ENCODE assay signal across 18 cellular contexts in genomic region chr11:27514558-27514957, GRCh38. TPM values are rescaled to one million over a fixed set of nuclear protein-coding genes. Genes with fewer than 3 reads are reported as not detected.
DNase-seq lines count a peak whose midpoint lies in the region; ATAC-seq, FAIRE-seq and TF ChIP-seq lines count a peak whose summit lies in the region.
"Had no signal": no experiment of that assay in that cellular context is flagged by ENCODE, and none has a peak within 500 bp of the region (broad histone marks: within the 10 kb centered on the region; RNA-seq: fewer than 3 reads in every experiment).

No MANE protein-coding gene starts in this region.

- H3K27ac Mint-ChIP-seq in MCF 10A (ENCODE audit: low read depth, unreplicated experiment) (no peak overlapping the region), T-helper 17 cell (no peak overlapping the region)
- H3K27ac Mint-ChIP-seq: nephron had no signal

- H3K27me3 Mint-ChIP-seq in MCF 10A (ENCODE audit: insufficient read depth, unreplicated experiment) (no peaks in the 10 kb centered on the region), T-helper 17 cell (peaks cover 18% of the 10 kb centered on the region)

- POLR2A ChIA-PET in MCF 10A (lab: Yijun Ruan, JAX) = no interaction called here

- WGBS in aorta, 2 donors = 5 to 6% methylated on average over 4 of the region's 4 CpGs

- intact Hi-C loops in MCF 10A (cut with micrococcal nuclease) = no loop called here
- intact Hi-C loops in breast epithelium (cut with DNase I; ENCODE audit: low total_unique reads) = no loop called here
- intact Hi-C loops in ascending aorta (cut with DNase I) = no loop called here
- intact Hi-C loops in left cardiac atrium (cut with DNase I) = no loop called here
- intact Hi-C loops in aorta (cut with DNase I) = no loop called here

- ATAC-seq in left cardiac atrium = peak; percentile 76 to 83
- peak; percentile 74 for ATAC-seq in aorta (ENCODE audit: low FRiP score)
- no peak for ATAC-seq in T-helper 17 cell
- ATAC-seq: A549, left colon had no signal

- H3K36me3 Mint-ChIP-seq in MCF 10A (ENCODE audit: insufficient read depth, unreplicated experiment) (no peaks in the 10 kb centered on the region), T-helper 17 cell (ENCODE audit: low read depth) (peaks cover 2% of the 10 kb centered on the region)

- TF ChIP-seq CTCF in MCF 10A (IDR thresholded peaks at IDR 0.05; ENCODE audit: unreplicated experiment) (no peak), breast epithelium (IDR thresholded peaks at IDR 0.05) (no peak), ascending aorta (IDR thresholded peaks at IDR 0.05) (no peak), D721Med (IDR thresholded peaks at IDR 0.05; ENCODE audit: insufficient read depth, missing control alignments) (no peak)

- H3K9me3 ChIP-seq in breast epithelium = no peaks in the 10 kb centered on the region
- H3K9me3 ChIP-seq in ascending aorta = peaks cover 0 to 7% of the 10 kb centered on the region in 2 donors
- H3K9me3 ChIP-seq in aorta (ENCODE audit: control insufficient read depth, low read length) = no peaks in the 10 kb centered on the region
- no peaks in the 10 kb centered on the region for H3K9me3 ChIP-seq in T-helper 17 cell (ENCODE audit: control insufficient read depth, low read length, poor library complexity, severe bottlenecking)
- H3K9me3 ChIP-seq: A549, SK-N-SH had no signal

- H3K27me3 ChIP-seq in breast epithelium (no peaks in the 10 kb centered on the region), ascending aorta (no peaks in the 10 kb centered on the region), aorta (ENCODE audit: control insufficient read depth in 1 of 2, insufficient read depth in 2 of 2, low read length in 1 of 2) (no peaks in the 10 kb centered on the region)
- H3K27me3 ChIP-seq: cardiac muscle cell had no signal

- H3K4me1 Mint-ChIP-seq in MCF 10A (ENCODE audit: insufficient read depth, unreplicated experiment) = peaks cover 5% of the 10 kb centered on the region
- H3K4me1 Mint-ChIP-seq in T-helper 17 cell = no peaks in the 10 kb centered on the region
- H3K4me1 Mint-ChIP-seq: nephron had no signal

- no peak for TF ChIP-seq POLR2A in breast epithelium (IDR thresholded peaks at IDR 0.05)

- no TSS peak for BruUV-seq in MCF 10A (replicated peaks; lab: Mats Ljungman, UMichigan)

- H3K4me3 ChIP-seq in breast epithelium = no peak overlapping the region
- peak overlapping the region in 1 of 2 donors; percentile 6 for H3K4me3 ChIP-seq in ascending aorta
- peak overlapping the region in 1 of 2 donors; percentile 18 for H3K4me3 ChIP-seq in aorta (ENCODE audit: low read length in 2 of 2)
- H3K4me3 ChIP-seq: A549, cardiac muscle cell, skin epidermis had no signal

- DNase-seq in MCF 10A (ENCODE audit: unreplicated experiment) (peak; percentile 32), breast epithelium (ENCODE audit: low spot score in 2 of 2) (no peak), ascending aorta (ENCODE audit: low spot score in 2 of 2) (peak in 1 of 2 donors; percentile 82), left cardiac atrium (peak; percentile 27), aorta (peak in 1 of 2 donors; percentile 67), T-helper 17 cell (no peak), D721Med (ENCODE audit: insufficient read length, low spot score) (no peak)
- DNase-seq in activated CD4-positive, alpha-beta T cell treated with anti-CD3 and anti-CD28 coated beads, Interleukin-2, amount 50 U/mL, for 48 hours = no peak
- DNase-seq: activated gamma-delta T cell treated with Interleukin-2 at 50 U/mL for 16 hours, Calu3, left colon, NCI-H1105 treated with DMSO at 0.1 percent for 48 hours, SK-N-SH had no signal

- H3K36me3 ChIP-seq in breast epithelium = no peaks in the 10 kb centered on the region
- H3K36me3 ChIP-seq in ascending aorta = no peaks in the 10 kb centered on the region
- H3K36me3 ChIP-seq in aorta (ENCODE audit: control insufficient read depth in 1 of 2, insufficient read depth in 2 of 2, low read length in 1 of 2) = no peaks in the 10 kb centered on the region
- H3K36me3 ChIP-seq: cardiac muscle cell had no signal

- H3K9me3 Mint-ChIP-seq in MCF 10A (ENCODE audit: unreplicated experiment) = no peaks in the 10 kb centered on the region

- H3K4me1 ChIP-seq in breast epithelium = no peaks in the 10 kb centered on the region
- H3K4me1 ChIP-seq in ascending aorta = peaks cover 0 to 6% of the 10 kb centered on the region in 2 donors
- peaks cover 0 to 2% of the 10 kb centered on the region in 2 donors for H3K4me1 ChIP-seq in aorta (ENCODE audit: control insufficient read depth in 1 of 2, insufficient read depth in 2 of 2, low read length in 2 of 2)
- H3K4me1 ChIP-seq: A549 had no signal

- no peak for FAIRE-seq in D721Med (lab: Jason Lieb, UNC)
- FAIRE-seq: A549, endometrium had no signal

- no peak overlapping the region for H3K4me3 Mint-ChIP-seq in MCF 10A (ENCODE audit: unreplicated experiment)
- no peak overlapping the region for H3K4me3 Mint-ChIP-seq in T-helper 17 cell
- H3K4me3 Mint-ChIP-seq: nephron had no signal

- H3K27ac ChIP-seq in breast epithelium = no peak overlapping the region
- H3K27ac ChIP-seq in ascending aorta = peak overlapping the region; percentile 50 to 68
- H3K27ac ChIP-seq in aorta (ENCODE audit: low read depth in 1 of 2, low read length in 2 of 2) = peak overlapping the region; percentile 14 to 96
- H3K27ac ChIP-seq: A549, cardiac muscle cell, skin epidermis had no signal

- CTCF ChIA-PET in MCF 10A (lab: Yijun Ruan, JAX) = interaction anchor here (0.6 to 1.1 kb wide), 2 partner anchors 15 to 181 kb away, joined by 3 read pairs; no protein-coding TSS in a partner anchor

RNA-seq across cellular contexts. Expression of gene LIN7C, which starts 8.0 kb away (rescaled TPM):
- total RNA-seq in MCF 10A (2022) = 47.7 and 50.3 TPM in 2 replicates
- total RNA-seq in breast epithelium = 10 to 100 TPM; 26.6 to 43.8 (median 38.0) TPM
- total RNA-seq in ascending aorta = 15.1 TPM
- 10 to 100 TPM; 15.4 to 24.2 TPM for total RNA-seq in left cardiac atrium
- total RNA-seq in aorta = 10 to 100 TPM; 35.5 to 40.4 TPM
- polyA plus RNA-seq in aorta = 10 to 100 TPM; 10.1 to 10.5 TPM
- 10 to 100 TPM; 20.4 to 20.9 TPM for total RNA-seq in T-helper 17 cell

RNA-seq across cellular contexts. Expression of gene LGR4, which starts 42.0 kb away (rescaled TPM):
- total RNA-seq in MCF 10A (2022) = 14.2 and 14.8 TPM in 2 replicates
- total RNA-seq in breast epithelium = 10 to 100 TPM; 28.5 to 93.7 (median 34.2) TPM
- 46.8 TPM for total RNA-seq in ascending aorta
- 10 to 100 TPM; 29.0 to 33.3 TPM for total RNA-seq in left cardiac atrium
- 10 to 100 TPM; 19.5 to 23.6 TPM for total RNA-seq in aorta
- polyA plus RNA-seq in aorta = 10 to 100 TPM in 1 of 2 donors, 1 to 10 TPM in 1; 4.6 to 25.7 TPM
- total RNA-seq in T-helper 17 cell = under 1 TPM; 0.39 to 0.94 TPM

Comparison
In these comparisons a context has a peak if more than half of its experiments do, and no peak if none do; other contexts are left out.
1. DNase-seq: peak in MCF 10A (single experiment) and left cardiac atrium (single experiment); none in breast epithelium (0 of 2), T-helper 17 cell (0 of 3), activated CD4-positive, alpha-beta T cell treated with anti-CD3 and anti-CD28 coated beads, Interleukin-2, amount 50 U/mL, for 48 hours (0 of 2) and D721Med (single experiment).
2. H3K27ac ChIP-seq: peak in ascending aorta (2 of 2) and aorta (2 of 2); none in breast epithelium (0 of 2).